Comparison of ENCODE assay signal across 9 cellular contexts in the genomic region with DNA sequence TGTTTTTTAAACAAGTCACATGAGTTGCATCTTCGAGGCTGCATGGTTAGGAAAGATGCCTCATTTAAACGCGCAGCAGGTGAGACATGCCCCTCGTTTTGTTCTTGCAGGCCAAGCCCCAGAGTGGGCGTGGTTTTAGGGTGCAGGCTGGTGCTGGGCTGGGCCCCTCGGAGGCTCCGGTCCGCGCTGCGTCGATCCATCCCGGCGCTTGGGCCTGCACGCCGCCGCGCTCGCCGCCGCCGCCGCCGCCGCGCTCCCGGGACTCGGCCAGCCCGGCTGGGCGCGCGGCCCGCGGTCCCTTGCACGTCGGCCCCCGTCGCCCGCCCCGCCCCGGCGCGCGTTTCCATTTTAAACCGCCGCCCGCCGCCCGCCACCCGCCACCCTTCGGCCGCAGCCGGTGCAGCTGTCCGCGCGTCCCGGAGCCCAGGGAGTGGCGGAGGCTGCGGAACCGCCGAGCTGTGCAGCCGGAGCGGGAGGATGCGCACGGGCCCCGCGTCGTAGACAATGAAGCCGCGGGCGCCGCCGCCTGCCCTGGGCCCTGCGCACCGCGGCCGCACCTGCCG.
A peak's percentile ranks its signal among the peaks of the same experiment; 100 is the strongest.
DNase-seq lines count a peak whose midpoint lies in the region; ATAC-seq, FAIRE-seq and TF ChIP-seq lines count a peak whose summit lies in the region.
"Had no signal": no experiment of that assay in that cellular context is flagged by ENCODE, and none has a peak within 500 bp of the region (broad histone marks: within the 10 kb centered on the region; RNA-seq: fewer than 3 reads in every experiment).

No MANE protein-coding gene starts in this region.

- TF ChIP-seq POLR2A in spleen (IDR thresholded peaks at IDR 0.05), result no peak

- no peak for ATAC-seq in activated CD4-positive, CD25-positive, alpha-beta regulatory T cell treated with anti-CD3 and anti-CD28 coated beads, Interleukin-2, amount 50 U/mL, for 24 hours
- no peak for ATAC-seq in stimulated activated memory B cell treated with anti-CD40 and anti-IgM and Interleukin-4, amounts not matched to agents 10 μg/mL and 1 μg/mL and 100 μg/mL, for 72 hours

- WGBS in spleen, 5 donors, result 1 to 3% (median 2%) methylated on average over 29 to 77 of the region's 77 CpGs

- H3K36me3 ChIP-seq in colonic mucosa (no peaks in the 10 kb centered on the region), kidney (ENCODE audit: control insufficient read depth in 1 of 2, insufficient read depth in 2 of 2, low read length in 2 of 2) (no peaks in the 10 kb centered on the region), spleen (no peaks in the 10 kb centered on the region)

- H3K4me3 Mint-ChIP-seq in stimulated activated memory B cell treated with anti-CD40 and anti-IgM and Interleukin-4, amounts not matched to agents 10 μg/mL and 1 μg/mL and 100 μg/mL, for 72 hours, result no peak overlapping the region

- H3K4me1 Mint-ChIP-seq in stimulated activated memory B cell treated with anti-CD40 and anti-IgM and Interleukin-4, amounts not matched to agents 10 μg/mL and 1 μg/mL and 100 μg/mL, for 72 hours, result no peaks in the 10 kb centered on the region

- H3K4me1 ChIP-seq in colonic mucosa, result no peaks in the 10 kb centered on the region
- peaks cover 10 to 13% of the 10 kb centered on the region in 2 donors for H3K4me1 ChIP-seq in kidney (ENCODE audit: control insufficient read depth in 1 of 2, insufficient read depth in 1 of 2, low read depth in 1 of 2, low read length in 2 of 2)
- peaks cover 5 to 41% (median 22%) of the 10 kb centered on the region in 6 donors for H3K4me1 ChIP-seq in spleen

- TF ChIP-seq CTCF in colonic mucosa (IDR thresholded peaks at IDR 0.05), result no peak
- TF ChIP-seq CTCF in kidney (IDR thresholded peaks at IDR 0.05; ENCODE audit: borderline replicate concordance, extremely low read depth, insufficient read depth), result no peak
- no peak for TF ChIP-seq CTCF in spleen (IDR thresholded peaks at IDR 0.05 in 8 of 11, conservative IDR thresholded peaks at IDR 0.05 in 3 of 11)

- no peak for FAIRE-seq in kidney (lab: Jason Lieb, UNC)

- H3K27ac ChIP-seq in colonic mucosa (no peak overlapping the region), kidney (ENCODE audit: low read depth in 2 of 2, low read length in 2 of 2) (no peak overlapping the region), spleen (no peak overlapping the region)
- H3K27ac ChIP-seq: HL-60 had no signal

- H3K27me3 ChIP-seq in colonic mucosa (no peaks in the 10 kb centered on the region), spleen (replicated peaks in 1 of 7) (peaks cover 0 to 94% (median 29%) of the 10 kb centered on the region in 7 donors)

- H3K9ac ChIP-seq in colonic mucosa (ENCODE audit: low read depth in 2 of 2, low read length in 2 of 2) (peak overlapping the region in 1 of 2 donors; percentile 66), kidney (ENCODE audit: low read length in 2 of 2) (no peak overlapping the region)

- H3K27ac Mint-ChIP-seq in stimulated activated memory B cell treated with anti-CD40 and anti-IgM and Interleukin-4, amounts not matched to agents 10 μg/mL and 1 μg/mL and 100 μg/mL, for 72 hours, result no peak overlapping the region

- intact Hi-C loops in colonic mucosa (cut with DNase I) (no loop called here), kidney (cut with DNase I) (no loop called here), spleen (cut with DNase I; ENCODE audit: low total_unique reads) (no loop called here)

- H3K4me3 ChIP-seq in colonic mucosa (peak overlapping the region; percentile 35), kidney (ENCODE audit: low read length in 2 of 2) (peak overlapping the region in 1 of 2 donors; percentile 6), spleen (peak overlapping the region in 6 of 8 donors; percentile 40 to 70 (median 46))

- no peaks in the 10 kb centered on the region for H3K9me3 Mint-ChIP-seq in stimulated activated memory B cell treated with anti-CD40 and anti-IgM and Interleukin-4, amounts not matched to agents 10 μg/mL and 1 μg/mL and 100 μg/mL, for 72 hours

- H3K36me3 Mint-ChIP-seq in stimulated activated memory B cell treated with anti-CD40 and anti-IgM and Interleukin-4, amounts not matched to agents 10 μg/mL and 1 μg/mL and 100 μg/mL, for 72 hours, result no peaks in the 10 kb centered on the region

- H3K9me3 ChIP-seq in colonic mucosa (no peaks in the 10 kb centered on the region), kidney (ENCODE audit: control insufficient read depth in 1 of 2, low read length in 2 of 2) (no peaks in the 10 kb centered on the region), spleen (no peaks in the 10 kb centered on the region)

- DNase-seq in COLO829 (ENCODE audit: low spot score) (peak; percentile 19), LoVo (ENCODE audit: low spot score) (peak; percentile 81), T-helper 9 cell (peak; percentile 43), colonic mucosa (peak; percentile 80), kidney (peak; percentile 82), spleen (no peak)

- peaks cover 58% of the 10 kb centered on the region for H3K27me3 Mint-ChIP-seq in stimulated activated memory B cell treated with anti-CD40 and anti-IgM and Interleukin-4, amounts not matched to agents 10 μg/mL and 1 μg/mL and 100 μg/mL, for 72 hours
